In the genomic region with DNA sequence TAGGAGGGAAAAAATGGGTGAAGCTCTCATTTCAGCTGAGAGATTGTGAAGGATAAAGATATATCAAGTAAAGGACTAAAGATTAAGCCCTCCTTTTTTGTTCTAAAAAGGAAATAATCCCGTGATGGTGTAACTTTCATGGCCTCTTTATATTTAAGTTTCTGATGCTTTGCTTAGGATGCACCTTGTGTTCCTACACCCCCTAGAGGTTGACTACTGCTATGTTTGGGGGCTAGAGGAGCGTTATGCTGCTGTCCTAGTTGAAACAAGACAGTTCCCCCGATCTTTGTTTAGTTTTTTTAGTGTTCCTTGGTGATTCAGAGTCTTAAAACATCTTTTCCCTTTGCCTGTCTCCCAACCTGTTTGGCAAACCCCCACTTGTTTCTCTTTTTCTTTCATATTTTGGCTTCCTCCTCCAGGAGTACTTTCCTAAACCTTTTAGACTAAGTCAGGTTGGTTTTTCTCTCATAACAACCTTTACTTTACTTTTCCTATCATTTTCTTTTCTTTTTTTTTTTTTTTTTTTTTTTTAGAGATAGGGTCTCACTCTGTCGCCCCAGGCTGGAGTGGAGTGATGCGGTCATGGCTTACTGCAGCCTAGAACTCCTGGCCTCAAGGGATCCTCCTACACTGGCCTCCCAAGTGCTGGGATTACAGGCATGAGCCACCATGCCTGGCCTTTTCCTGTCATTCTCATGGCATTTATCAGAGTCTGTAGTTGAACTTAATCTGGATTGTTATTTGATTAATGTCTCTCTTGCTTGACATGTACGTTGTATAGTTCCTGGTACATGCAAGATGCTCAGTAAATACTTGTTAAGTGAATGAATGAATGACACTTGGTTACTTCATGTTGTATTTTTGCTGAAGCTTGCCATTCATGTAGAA, we compare ENCODE assay signal across 8 cellular contexts. TPM values are rescaled to one million over a fixed set of nuclear protein-coding genes. Genes with fewer than 3 reads are reported as not detected.
A peak's percentile ranks its signal among the peaks of the same experiment; 100 is the strongest.
DNase-seq lines count a peak whose midpoint lies in the region; ATAC-seq lines count a peak whose summit lies in the region.

No MANE protein-coding gene starts in this region.

- H3K4me1 Mint-ChIP-seq in activated CD4-positive, alpha-beta T cell treated with anti-CD3 and anti-CD28 coated beads, Interleukin-2, amount 10 ng/mL, durations not matched to agents 7 days and 5 days: peaks cover 37% of the 10 kb centered on the region

- ATAC-seq in GM21515 (IDR thresholded peaks at IDR 0.05; ENCODE audit: unreplicated experiment): peak; percentile 47
- ATAC-seq in esophagus mucosa: no peak

- DNase-seq in DMS 273 (lab: John Stamatoyannopoulos, UW; ENCODE audit: unreplicated experiment) (peak; percentile 78), NCI-H2227 (lab: John Stamatoyannopoulos, UW; ENCODE audit: unreplicated experiment) (peak; percentile 86), fibroblast of peridontal ligament (ENCODE audit: extremely low read depth) (peak; percentile 60), putamen (ENCODE audit: low spot score) (peak; percentile 14), NCI-H187 treated with DMSO at 0.1 percent for 48 hours (lab: John Stamatoyannopoulos, UW) (no peak)
- DNase-seq in activated CD4-positive, alpha-beta T cell treated with anti-CD3 and anti-CD28 coated beads, Interleukin-2, amount 10 ng/mL, durations not matched to agents 7 days and 5 days: peak; percentile 69

- CTCF ChIA-PET in activated CD4-positive, alpha-beta T cell treated with anti-CD3 and anti-CD28 coated beads, Interleukin-2, amount 10 ng/mL, durations not matched to agents 7 days and 5 days (lab: Charles Lee): interaction anchor here (0.7 to 1.2 kb wide), 2 partner anchors 18 to 43 kb away, joined by 3 read pairs; no protein-coding TSS in a partner anchor

- no peaks in the 10 kb centered on the region for H3K9me3 Mint-ChIP-seq in activated CD4-positive, alpha-beta T cell treated with anti-CD3 and anti-CD28 coated beads, Interleukin-2, amount 10 ng/mL, durations not matched to agents 7 days and 5 days

- H3K4me3 Mint-ChIP-seq in activated CD4-positive, alpha-beta T cell treated with anti-CD3 and anti-CD28 coated beads, Interleukin-2, amount 10 ng/mL, durations not matched to agents 7 days and 5 days: peak overlapping the region; percentile 99

- POLR2A ChIA-PET in activated CD4-positive, alpha-beta T cell treated with anti-CD3 and anti-CD28 coated beads, Interleukin-2, amount 10 ng/mL, durations not matched to agents 7 days and 5 days (lab: Charles Lee): no interaction called here

- peaks cover 36% of the 10 kb centered on the region for H3K36me3 Mint-ChIP-seq in activated CD4-positive, alpha-beta T cell treated with anti-CD3 and anti-CD28 coated beads, Interleukin-2, amount 10 ng/mL, durations not matched to agents 7 days and 5 days (ENCODE audit: low read depth)

- no peaks in the 10 kb centered on the region for H3K27me3 Mint-ChIP-seq in activated CD4-positive, alpha-beta T cell treated with anti-CD3 and anti-CD28 coated beads, Interleukin-2, amount 10 ng/mL, durations not matched to agents 7 days and 5 days

- H3K27ac Mint-ChIP-seq in activated CD4-positive, alpha-beta T cell treated with anti-CD3 and anti-CD28 coated beads, Interleukin-2, amount 10 ng/mL, durations not matched to agents 7 days and 5 days: peak overlapping the region; percentile 67

RNA-seq across cellular contexts. Expression of a gene that starts 2.8 kb away (rescaled TPM):
- 100 to 1,000 TPM; 116 to 140 TPM for total RNA-seq in activated CD4-positive, alpha-beta T cell treated with anti-CD3 and anti-CD28 coated beads, Interleukin-2, amount 10 ng/mL, durations not matched to agents 7 days and 5 days
- total RNA-seq in esophagus mucosa: 60.9 TPM

RNA-seq across cellular contexts. Expression of a gene that starts 26.8 kb away (rescaled TPM):
- 10 to 100 TPM in 1 of 2 experiments, 1 to 10 TPM in 1; 9.4 to 13.4 TPM for total RNA-seq in activated CD4-positive, alpha-beta T cell treated with anti-CD3 and anti-CD28 coated beads, Interleukin-2, amount 10 ng/mL, durations not matched to agents 7 days and 5 days
- 6.7 TPM for total RNA-seq in esophagus mucosa

RNA-seq across cellular contexts. Expression of a gene that starts 50.6 kb away (rescaled TPM):
- total RNA-seq in activated CD4-positive, alpha-beta T cell treated with anti-CD3 and anti-CD28 coated beads, Interleukin-2, amount 10 ng/mL, durations not matched to agents 7 days and 5 days: 1 to 10 TPM in 1 of 2 experiments, under 1 TPM in 1; 0.69 to 1.0 TPM
- 2.7 TPM for total RNA-seq in esophagus mucosa
